30 cellular contexts compared by ENCODE assay signal in the genomic region with DNA sequence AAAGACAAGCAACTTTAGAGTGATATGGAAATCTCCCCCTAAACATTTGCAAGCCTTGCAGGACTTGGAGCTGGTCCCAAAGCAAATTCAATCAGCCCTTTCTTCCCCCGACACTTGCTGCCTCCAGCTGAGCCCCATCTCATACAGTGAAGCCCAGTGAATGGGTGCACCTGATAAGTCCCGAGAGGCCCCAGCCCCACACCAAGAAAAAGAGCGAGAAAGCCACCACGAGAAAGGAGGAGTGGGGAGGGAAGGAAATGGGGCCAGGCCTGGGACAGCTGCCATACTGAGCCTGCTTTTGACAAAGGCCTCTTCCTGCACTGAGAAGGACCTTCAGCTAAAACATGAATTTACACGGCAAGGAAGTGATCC. TPM values are rescaled to one million over a fixed set of nuclear protein-coding genes. Genes with fewer than 3 reads are reported as not detected.
A peak's percentile ranks its signal among the peaks of the same experiment; 100 is the strongest.
DNase-seq lines count a peak whose midpoint lies in the region; ATAC-seq, FAIRE-seq and TF ChIP-seq lines count a peak whose summit lies in the region.
"Had no signal": no experiment of that assay in that cellular context is flagged by ENCODE, and none has a peak within 500 bp of the region (broad histone marks: within the 10 kb centered on the region; RNA-seq: fewer than 3 reads in every experiment).

No MANE protein-coding gene starts in this region.

- H3K36me3 Mint-ChIP-seq in WTC11, result no peaks in the 10 kb centered on the region
- H3K36me3 Mint-ChIP-seq: CD8-positive, alpha-beta memory T cell; type B pancreatic cell had no signal

- no peaks in the 10 kb centered on the region for H3K4me1 Mint-ChIP-seq in WTC11
- H3K4me1 Mint-ChIP-seq: B cell; CD8-positive, alpha-beta memory T cell; central memory CD8-positive, alpha-beta T cell had no signal

- no peak for TF ChIP-seq CTCF in WTC11 (IDR thresholded peaks at IDR 0.05)

- H3K27ac Mint-ChIP-seq in WTC11, result no peak overlapping the region
- H3K27ac Mint-ChIP-seq: B cell; CD8-positive, alpha-beta memory T cell; nephron progenitor cell; type B pancreatic cell had no signal

- no peak for FAIRE-seq in RCC 7860 (lab: Jason Lieb, UNC)
- FAIRE-seq: K562 had no signal

- peak overlapping the region in 1 of 11 experiments; percentile 18; a peak in 1 of 22 replicates for H3K27ac ChIP-seq in BLaER1 treated with 17β-estradiol and CSF1 and Interleukin-3, amounts not matched to agents 10 nM and 100 nM
- H3K27ac ChIP-seq: esophagus squamous epithelium, heart right ventricle, lower lobe of right lung, sigmoid colon had no signal

- H3K9me3 ChIP-seq in BLaER1 treated with 17β-estradiol and CSF1 and Interleukin-3, amounts not matched to agents 10 nM and 100 nM (replicated peaks in 1 of 11), result peaks cover 0 to 5% (median 0%) of the 10 kb centered on the region in 11 experiments; a peak in 1 of 22 replicates
- no peaks in the 10 kb centered on the region for H3K9me3 ChIP-seq in NT2/D1 (ENCODE audit: insufficient read depth, low read length)
- H3K9me3 ChIP-seq: esophagus squamous epithelium, heart right ventricle, lower lobe of right lung, sigmoid colon had no signal

- peaks cover 4% of the 10 kb centered on the region; the same call in 1 of the 2 replicates for H3K9me3 Mint-ChIP-seq in WTC11
- H3K9me3 Mint-ChIP-seq: central memory CD8-positive, alpha-beta T cell; nephron progenitor cell; type B pancreatic cell had no signal

- H3K4me2 ChIP-seq in BLaER1 treated with 17β-estradiol and CSF1 and Interleukin-3, amounts not matched to agents 10 nM and 100 nM, result peak overlapping the region in 8 of 11 experiments; percentile 28 to 72 (median 64); a peak in 15 of 22 replicates

- no peak for DNase-seq in NT2/D1 (ENCODE audit: low read depth, low spot score)
- DNase-seq in left ventricle myocardium superior, result no peak
- peak; percentile 73 for DNase-seq in pons (ENCODE audit: low spot score)
- no peak for DNase-seq in WTC11 (ENCODE audit: low spot score)
- DNase-seq in RCC 7860 (ENCODE audit: low spot score), result no peak
- DNase-seq: activated naive CD4-positive, alpha-beta T cell treated with Interleukin-2 at 50 U/mL for 16 hours; CD8-positive, alpha-beta memory T cell; esophagus squamous epithelium; foreskin melanocyte; kidney glomerular epithelial cell; lower lobe of right lung; NCI-H1048; NCI-H1694 treated with DMSO at 0.1 percent for 48 hours; NCI-H446 treated with DMSO at 0.1 percent for 48 hours; nephron progenitor cell; RPMI8226; sigmoid colon; stimulated activated CD4-positive, alpha-beta T cell treated with anti-CD3 and anti-CD28 coated beads, Interleukin-15, amount 100 ng/mL, for 24 hours; stimulated activated CD4-positive, alpha-beta T cell treated with anti-CD3 and anti-CD28 coated beads, Interleukin-4, amount 100 ng/mL, for 4 hours; T-helper 1 cell had no signal

- CTCF ChIA-PET in WTC11 (lab: Charles Lee), result interaction anchor here (0.9 to 4.8 kb wide), 7 partner anchors 11 to 869 kb away, joined by 3 to 61 read pairs (median 4); no protein-coding TSS in a partner anchor

- H3K4me3 ChIP-seq in BLaER1 treated with 17β-estradiol and CSF1 and Interleukin-3, amounts not matched to agents 10 nM and 100 nM, result no peak overlapping the region
- H3K4me3 ChIP-seq in NT2/D1 (ENCODE audit: insufficient read length, low read depth), result no peak overlapping the region
- H3K4me3 ChIP-seq: esophagus squamous epithelium, heart right ventricle, K562, lower lobe of right lung, sigmoid colon had no signal

- ATAC-seq in left ventricle myocardium superior, result peak; percentile 39
- ATAC-seq in WTC11, result no peak
- ATAC-seq in GM19452 (IDR thresholded peaks at IDR 0.05; ENCODE audit: unreplicated experiment), result no peak
- no peak for ATAC-seq in GM18517 (IDR thresholded peaks at IDR 0.05; ENCODE audit: unreplicated experiment)
- ATAC-seq: K562 had no signal

- peaks cover 9 to 40% (median 35%) of the 10 kb centered on the region in 10 experiments for H3K4me1 ChIP-seq in BLaER1 treated with 17β-estradiol and CSF1 and Interleukin-3, amounts not matched to agents 10 nM and 100 nM
- H3K4me1 ChIP-seq in NT2/D1 (ENCODE audit: insufficient read depth, insufficient read length), result peaks cover 5% of the 10 kb centered on the region
- H3K4me1 ChIP-seq: lower lobe of right lung had no signal

- 0 out of 22 replicates have a peak overlapping the region, but pooled peaks of 1 of the 11 experiments have one; percentile 5 for H3K9ac ChIP-seq in BLaER1 treated with 17β-estradiol and CSF1 and Interleukin-3, amounts not matched to agents 10 nM and 100 nM
- H3K9ac ChIP-seq in NT2/D1 (ENCODE audit: insufficient read length, low read depth), result peak overlapping the region; percentile 26

- H3K4me3 Mint-ChIP-seq in WTC11, result no peak overlapping the region
- H3K4me3 Mint-ChIP-seq: B cell; CD8-positive, alpha-beta memory T cell; central memory CD8-positive, alpha-beta T cell; nephron progenitor cell; type B pancreatic cell had no signal

- POLR2A ChIA-PET in WTC11 (lab: Charles Lee), result no interaction called here

- no peaks in the 10 kb centered on the region for H4K20me1 ChIP-seq in BLaER1 treated with 17β-estradiol and CSF1 and Interleukin-3, amounts not matched to agents 10 nM and 100 nM

- intact Hi-C loops in left ventricle myocardium superior (cut with micrococcal nuclease), result no loop called here

- no peaks in the 10 kb centered on the region for H3K27me3 ChIP-seq in BLaER1 treated with 17β-estradiol and CSF1 and Interleukin-3, amounts not matched to agents 10 nM and 100 nM
- no peaks in the 10 kb centered on the region for H3K27me3 ChIP-seq in NT2/D1 (ENCODE audit: insufficient read depth, insufficient read length)

- H3K36me3 ChIP-seq in BLaER1 treated with 17β-estradiol and CSF1 and Interleukin-3, amounts not matched to agents 10 nM and 100 nM, result no peaks in the 10 kb centered on the region
- H3K36me3 ChIP-seq in NT2/D1 (ENCODE audit: insufficient read depth, insufficient read length, low read length), result no peaks in the 10 kb centered on the region
- H3K36me3 ChIP-seq: esophagus squamous epithelium, heart right ventricle, lower lobe of right lung, sigmoid colon had no signal

- no peaks in the 10 kb centered on the region for H3K27me3 Mint-ChIP-seq in WTC11 (ENCODE audit: low read depth)
- H3K27me3 Mint-ChIP-seq: B cell had no signal

TF ChIP-seq in WTC11, 78 proteins besides CTCF, POLR2A, EP300 and RAD21 (continues in another document):
- no peak for TF ChIP-seq ZNF232 (CRISPR knock-in tag; IDR thresholded peaks at IDR 0.05)
- no peak for TF ChIP-seq IRF2 (CRISPR knock-in tag; IDR thresholded peaks at IDR 0.05; ENCODE audit: borderline replicate concordance, low read depth)
- no peak for TF ChIP-seq RELA (CRISPR knock-in tag; IDR thresholded peaks at IDR 0.05; ENCODE audit: borderline replicate concordance)
- TF ChIP-seq TEAD1 (CRISPR knock-in tag; IDR thresholded peaks at IDR 0.05), result no peak
- no peak for TF ChIP-seq TCF7 (CRISPR knock-in tag; IDR thresholded peaks at IDR 0.05; ENCODE audit: low read depth)
- TF ChIP-seq, protein P1, sequence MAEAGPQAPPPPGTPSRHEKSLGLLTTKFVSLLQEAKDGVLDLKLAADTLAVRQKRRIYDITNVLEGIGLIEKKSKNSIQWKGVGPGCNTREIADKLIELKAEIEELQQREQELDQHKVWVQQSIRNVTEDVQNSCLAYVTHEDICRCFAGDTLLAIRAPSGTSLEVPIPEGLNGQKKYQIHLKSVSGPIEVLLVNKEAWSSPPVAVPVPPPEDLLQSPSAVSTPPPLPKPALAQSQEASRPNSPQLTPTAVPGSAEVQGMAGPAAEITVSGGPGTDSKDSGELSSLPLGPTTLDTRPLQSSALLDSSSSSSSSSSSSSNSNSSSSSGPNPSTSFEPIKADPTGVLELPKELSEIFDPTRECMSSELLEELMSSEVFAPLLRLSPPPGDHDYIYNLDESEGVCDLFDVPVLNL (CRISPR knock-in tag; IDR thresholded peaks at IDR 0.05; ENCODE audit: borderline replicate concordance, low read depth), result no peak
- TF ChIP-seq, protein P2, sequence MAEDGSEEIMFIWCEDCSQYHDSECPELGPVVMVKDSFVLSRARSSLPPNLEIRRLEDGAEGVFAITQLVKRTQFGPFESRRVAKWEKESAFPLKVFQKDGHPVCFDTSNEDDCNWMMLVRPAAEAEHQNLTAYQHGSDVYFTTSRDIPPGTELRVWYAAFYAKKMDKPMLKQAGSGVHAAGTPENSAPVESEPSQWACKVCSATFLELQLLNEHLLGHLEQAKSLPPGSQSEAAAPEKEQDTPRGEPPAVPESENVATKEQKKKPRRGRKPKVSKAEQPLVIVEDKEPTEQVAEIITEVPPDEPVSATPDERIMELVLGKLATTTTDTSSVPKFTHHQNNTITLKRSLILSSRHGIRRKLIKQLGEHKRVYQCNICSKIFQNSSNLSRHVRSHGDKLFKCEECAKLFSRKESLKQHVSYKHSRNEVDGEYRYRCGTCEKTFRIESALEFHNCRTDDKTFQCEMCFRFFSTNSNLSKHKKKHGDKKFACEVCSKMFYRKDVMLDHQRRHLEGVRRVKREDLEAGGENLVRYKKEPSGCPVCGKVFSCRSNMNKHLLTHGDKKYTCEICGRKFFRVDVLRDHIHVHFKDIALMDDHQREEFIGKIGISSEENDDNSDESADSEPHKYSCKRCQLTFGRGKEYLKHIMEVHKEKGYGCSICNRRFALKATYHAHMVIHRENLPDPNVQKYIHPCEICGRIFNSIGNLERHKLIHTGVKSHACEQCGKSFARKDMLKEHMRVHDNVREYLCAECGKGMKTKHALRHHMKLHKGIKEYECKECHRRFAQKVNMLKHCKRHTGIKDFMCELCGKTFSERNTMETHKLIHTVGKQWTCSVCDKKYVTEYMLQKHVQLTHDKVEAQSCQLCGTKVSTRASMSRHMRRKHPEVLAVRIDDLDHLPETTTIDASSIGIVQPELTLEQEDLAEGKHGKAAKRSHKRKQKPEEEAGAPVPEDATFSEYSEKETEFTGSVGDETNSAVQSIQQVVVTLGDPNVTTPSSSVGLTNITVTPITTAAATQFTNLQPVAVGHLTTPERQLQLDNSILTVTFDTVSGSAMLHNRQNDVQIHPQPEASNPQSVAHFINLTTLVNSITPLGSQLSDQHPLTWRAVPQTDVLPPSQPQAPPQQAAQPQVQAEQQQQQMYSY (CRISPR knock-in tag; IDR thresholded peaks at IDR 0.05), result no peak
- no peak for TF ChIP-seq RORB (CRISPR knock-in tag; IDR thresholded peaks at IDR 0.05)
- TF ChIP-seq ZBTB21 (CRISPR knock-in tag; IDR thresholded peaks at IDR 0.05; ENCODE audit: borderline replicate concordance), result no peak
- TF ChIP-seq ZNF317 (CRISPR knock-in tag; IDR thresholded peaks at IDR 0.05; ENCODE audit: borderline replicate concordance, low read depth), result no peak
- no peak for TF ChIP-seq NFE2L1 (CRISPR knock-in tag; IDR thresholded peaks at IDR 0.05)
- no peak for TF ChIP-seq ZNF138 (CRISPR knock-in tag; conservative IDR thresholded peaks at IDR 0.05)
- TF ChIP-seq, protein P3, sequence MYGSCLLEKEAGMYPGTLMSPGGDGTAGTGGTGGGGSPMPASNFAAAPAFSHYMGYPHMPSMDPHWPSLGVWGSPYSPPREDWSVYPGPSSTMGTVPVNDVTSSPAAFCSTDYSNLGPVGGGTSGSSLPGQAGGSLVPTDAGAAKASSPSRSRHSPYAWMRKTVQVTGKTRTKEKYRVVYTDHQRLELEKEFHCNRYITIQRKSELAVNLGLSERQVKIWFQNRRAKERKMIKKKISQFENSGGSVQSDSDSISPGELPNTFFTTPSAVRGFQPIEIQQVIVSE (CRISPR knock-in tag; IDR thresholded peaks at IDR 0.05; ENCODE audit: borderline replicate concordance), result no peak

RNA-seq across cellular contexts. Expression of a gene that starts 35.1 kb away (rescaled TPM):
- total RNA-seq in left ventricle myocardium superior, result not detected
- not detected in 3 replicates for total RNA-seq in WTC11 (2021)
- total RNA-seq: B cell; CD8-positive, alpha-beta memory T cell; dermis microvascular lymphatic vessel endothelial cell; esophagus squamous epithelium; K562; lower lobe of right lung; sigmoid colon; subcutaneous adipose tissue had no signal
